1 cellular context compared by ENCODE assay signal in genomic region chr1:59046730-59047157, GRCh38.
A peak's percentile ranks its signal among the peaks of the same experiment; 100 is the strongest.
TF ChIP-seq lines count a peak whose summit lies in the region.

No MANE protein-coding gene starts in this region.

TF ChIP-seq in GM12878, 131 proteins besides CTCF, POLR2A, EP300 and RAD21 (continued from another document):
- TF ChIP-seq IKZF2 (IDR thresholded peaks at IDR 0.05) (peak; percentile 72 to 75), ZNF687 (IDR thresholded peaks at IDR 0.05) (peak; percentile 76), FOXM1 (IDR thresholded peaks at IDR 0.05; ENCODE audit: low read depth, low read length) (no peak), ZNF384 (IDR thresholded peaks at IDR 0.05; ENCODE audit: borderline replicate concordance, low read depth, low read length) (peak; percentile 58), RELA (IDR thresholded peaks at IDR 0.05; ENCODE audit: borderline replicate concordance, partially characterized antibody) (no peak), GABPA (IDR thresholded peaks at IDR 0.05; ENCODE audit: low read depth) (no peak), JUNB (IDR thresholded peaks at IDR 0.05) (peak; percentile 17; the same call in 1 of the 2 replicates), PAX5 (IDR thresholded peaks at IDR 0.05; ENCODE audit: borderline replicate concordance, low read depth, low read length) (0 out of 2 replicates have a peak, but pooled peaks have one; percentile 26), ZBTB4 (CRISPR knock-in tag; IDR thresholded peaks at IDR 0.05) (no peak), TCF12 (IDR thresholded peaks at IDR 0.05; ENCODE audit: low read depth, low read length) (0 out of 2 replicates have a peak, but pooled peaks have one; percentile 9), MTA3 (IDR thresholded peaks at IDR 0.05; ENCODE audit: borderline replicate concordance, low read length) (no peak), DPF2 (IDR thresholded peaks at IDR 0.05) (peak; percentile 18; the same call in 1 of the 2 replicates), SMARCA5 (IDR thresholded peaks at IDR 0.05) (peak; percentile 83; the same call in 1 of the 2 replicates), CHD2 (IDR thresholded peaks at IDR 0.05; ENCODE audit: borderline replicate concordance, low read depth, low read length) (peak; percentile 50; the same call in 1 of the 2 replicates), TAF1 (IDR thresholded peaks at IDR 0.05; ENCODE audit: borderline replicate concordance, low read depth, low read length) (peak; percentile 44; the same call in 1 of the 2 replicates), MTA2 (IDR thresholded peaks at IDR 0.05; ENCODE audit: low read depth) (peak; percentile 40), CBX5 (IDR thresholded peaks at IDR 0.05; ENCODE audit: low read depth) (peak; percentile 68; the same call in 1 of the 2 replicates), SMC3 (IDR thresholded peaks at IDR 0.05; ENCODE audit: borderline replicate concordance, low read length) (peak; percentile 56; the same call in 1 of the 2 replicates), RUNX3 (IDR thresholded peaks at IDR 0.05; ENCODE audit: low read length) (peak; percentile 65), LARP7 (IDR thresholded peaks at IDR 0.05) (0 out of 2 replicates have a peak, but pooled peaks have one; percentile 31), NBN (IDR thresholded peaks at IDR 0.05) (0 out of 2 replicates have a peak, but pooled peaks have one; percentile 42), HDAC6 (IDR thresholded peaks at IDR 0.05; ENCODE audit: unreplicated experiment) (no peak), BHLHE40 (IDR thresholded peaks at IDR 0.05; ENCODE audit: borderline replicate concordance in 1 of 2, low read depth in 2 of 2, low read length in 1 of 2) (peak in 1 of 2 experiments; percentile 40; a peak in 1 of 4 replicates), EED (IDR thresholded peaks at IDR 0.05; ENCODE audit: low read depth) (peak; percentile 69; the same call in 1 of the 2 replicates)
